In the genomic region with DNA sequence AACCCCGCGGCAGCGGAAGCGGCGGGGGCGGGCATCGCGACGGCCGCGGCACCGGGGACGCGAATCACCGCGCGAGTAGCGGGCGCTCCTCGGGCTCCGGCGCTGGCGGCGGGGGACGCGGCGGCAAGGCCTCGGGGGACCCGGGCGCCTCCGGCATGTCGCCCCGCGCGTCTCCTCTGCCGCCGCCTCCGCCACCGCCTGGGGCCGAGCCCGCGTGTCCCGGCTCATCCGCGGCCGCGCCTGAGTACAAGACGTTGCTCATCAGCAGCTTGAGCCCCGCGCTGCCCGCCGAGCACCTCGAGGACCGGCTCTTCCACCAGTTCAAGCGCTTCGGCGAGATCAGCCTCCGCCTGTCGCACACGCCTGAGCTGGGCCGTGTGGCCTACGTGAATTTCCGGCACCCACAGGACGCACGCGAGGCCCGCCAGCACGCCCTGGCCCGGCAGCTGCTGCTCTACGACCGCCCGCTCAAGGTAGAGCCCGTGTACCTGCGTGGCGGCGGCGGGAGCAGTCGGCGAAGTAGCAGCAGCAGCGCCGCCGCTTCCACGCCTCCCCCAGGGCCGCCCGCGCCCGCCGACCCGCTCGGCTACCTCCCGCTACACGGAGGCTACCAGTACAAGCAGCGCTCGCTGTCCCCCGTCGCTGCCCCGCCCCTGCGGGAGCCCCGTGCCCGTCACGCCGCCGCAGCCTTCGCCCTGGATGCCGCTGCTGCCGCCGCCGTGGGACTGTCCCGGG, we compare ENCODE assay signal across 8 cellular contexts. TPM values are rescaled to one million over a fixed set of nuclear protein-coding genes. Genes with fewer than 3 reads are reported as not detected.
DNase-seq lines count a peak whose midpoint lies in the region; ATAC-seq, FAIRE-seq and TF ChIP-seq lines count a peak whose summit lies in the region.

No MANE protein-coding gene starts in this region.

- WGBS in hepatocyte (ENCODE audit: low lambda C conversion rate, missing lambda C conversion rate): 13% methylated on average over 41 of the region's 109 CpGs

- no peaks in the 10 kb centered on the region for H3K27me3 ChIP-seq in hepatocyte

- peaks cover 64% of the 10 kb centered on the region for H4K20me1 ChIP-seq in hepatocyte (ENCODE audit: insufficient read depth, poor library complexity, severe bottlenecking)

- H3K9me3 ChIP-seq in hepatocyte (ENCODE audit: low read depth): no peaks in the 10 kb centered on the region

- ATAC-seq in HG02610 (IDR thresholded peaks at IDR 0.05; ENCODE audit: unreplicated experiment): peak; percentile 9

- peak overlapping the region; percentile 66 for H2AFZ ChIP-seq in hepatocyte

- H3K4me1 ChIP-seq in hepatocyte (ENCODE audit: insufficient read depth): peaks cover 56% of the 10 kb centered on the region

- peaks cover 66% of the 10 kb centered on the region for H3K79me2 ChIP-seq in hepatocyte

- TF ChIP-seq POLR2A in GM12892 (IDR thresholded peaks at IDR 0.05; ENCODE audit: low read depth, low read length): no peak

- H3K4me2 ChIP-seq in hepatocyte: peak overlapping the region; percentile 98

- H3K27ac ChIP-seq in angular gyrus (ENCODE audit: low read depth, low read length) (peak overlapping the region; percentile 66), hepatocyte (peak overlapping the region; percentile 99)

- peaks cover 3% of the 10 kb centered on the region for H3K36me3 ChIP-seq in hepatocyte (replicated peaks; ENCODE audit: insufficient read depth, low read depth)

- TF ChIP-seq CTCF in hepatocyte (IDR thresholded peaks at IDR 0.05; ENCODE audit: poor library complexity): no peak

- DNase-seq in GM12892 (ENCODE audit: insufficient read length) (peak; percentile 42), RPMI8226 (peak; percentile 44), hepatocyte (ENCODE audit: low spot score) (peak; percentile 60), skeletal muscle cell (ENCODE audit: low read depth) (no peak), GOT3 (lab: John Stamatoyannopoulos, UW) (no peak), GM19240 (ENCODE audit: insufficient read length, low spot score) (no peak)

- H3K9me2 ChIP-seq in hepatocyte (replicated peaks; ENCODE audit: insufficient read depth): no peaks in the 10 kb centered on the region

- H3K4me3 ChIP-seq in hepatocyte: peak overlapping the region; percentile 90
- H3K4me3 ChIP-seq in skeletal muscle cell (ENCODE audit: low read depth, low read length): peak overlapping the region; percentile 69

- FAIRE-seq in GM12892 (lab: Jason Lieb, UNC): no peak

RNA-seq across cellular contexts. Expression of a gene that starts 0.6 kb away (rescaled TPM):
- polyA plus RNA-seq in GM12892 (2012; ENCODE audit: missing spikeins): 8.9 TPM
- total RNA-seq in hepatocyte: 28.6 and 31.0 TPM in 2 replicates
- 30.6 and 33.3 TPM in 2 replicates for polyA plus RNA-seq in hepatocyte

RNA-seq across cellular contexts. Expression of a gene that starts 6.6 kb away (rescaled TPM):
- polyA plus RNA-seq in GM12892 (2012; ENCODE audit: missing spikeins): 80.7 TPM
- 173 and 178 TPM in 2 replicates for total RNA-seq in hepatocyte
- polyA plus RNA-seq in hepatocyte: 224 and 225 TPM in 2 replicates

Comparison
In these comparisons a context has a peak if more than half of its experiments do, and no peak if none do; other contexts are left out.
1. DNase-seq: peak in GM12892 (single experiment), RPMI8226 (single experiment) and hepatocyte (single experiment); none in skeletal muscle cell (single experiment), GOT3 (single experiment) and GM19240 (single experiment).